In the genomic region with DNA sequence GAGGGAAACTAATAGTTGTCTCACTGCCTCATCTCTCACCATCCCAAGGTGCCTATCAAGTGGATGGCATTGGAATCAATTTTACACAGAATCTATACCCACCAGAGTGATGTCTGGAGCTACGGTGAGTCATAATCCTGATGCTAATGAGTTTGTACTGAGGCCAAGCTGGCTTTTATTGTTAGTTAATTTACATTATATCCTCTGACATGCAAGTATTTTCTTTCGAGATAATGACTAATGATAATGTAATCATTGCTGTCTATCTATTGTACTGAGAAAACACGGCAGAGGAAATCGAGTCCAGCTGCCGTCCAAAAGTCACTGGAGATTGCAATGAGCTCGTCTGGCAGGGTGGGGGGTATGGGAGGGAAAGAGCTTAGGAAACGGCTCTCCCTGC, we compare ENCODE assay signal across 11 cellular contexts.
DNase-seq lines count a peak whose midpoint lies in the region; ATAC-seq and TF ChIP-seq lines count a peak whose summit lies in the region.
"Had no signal": no experiment of that assay in that cellular context is flagged by ENCODE, and none has a peak within 500 bp of the region (broad histone marks: within the 10 kb centered on the region; RNA-seq: fewer than 3 reads in every experiment).

No MANE protein-coding gene starts in this region.

- no peak for TF ChIP-seq EP300 in upper lobe of left lung (IDR thresholded peaks at IDR 0.05)

- TF ChIP-seq CTCF in MCF 10A (IDR thresholded peaks at IDR 0.05; ENCODE audit: unreplicated experiment) (no peak), breast epithelium (IDR thresholded peaks at IDR 0.05) (no peak), foreskin keratinocyte (conservative IDR thresholded peaks at IDR 0.05) (no peak), upper lobe of left lung (IDR thresholded peaks at IDR 0.05) (no peak)

- H3K27me3 ChIP-seq in breast epithelium (no peaks in the 10 kb centered on the region), foreskin keratinocyte (no peaks in the 10 kb centered on the region), upper lobe of left lung (no peaks in the 10 kb centered on the region)

- intact Hi-C loops in MCF 10A (cut with micrococcal nuclease) (no loop called here), breast epithelium (cut with DNase I; ENCODE audit: low total_unique reads) (no loop called here)

- 41 to 54% methylated on average over 7 of the region's 7 CpGs for WGBS in upper lobe of left lung, 2 donors

- H3K36me3 Mint-ChIP-seq in MCF 10A (ENCODE audit: insufficient read depth, unreplicated experiment): peaks cover 100% of the 10 kb centered on the region
- H3K36me3 Mint-ChIP-seq: activated naive CD4-positive, alpha-beta T cell treated with anti-CD3 and anti-CD28 coated beads, Interleukin-2, amount 50 U/mL, for 24 hours had no signal

- DNase-seq in MCF 10A (ENCODE audit: unreplicated experiment) (peak; percentile 44), breast epithelium (ENCODE audit: low spot score in 2 of 2) (no peak), foreskin keratinocyte (peak; percentile 53 to 75), upper lobe of left lung (no peak), nucleus accumbens (lab: John Stamatoyannopoulos, UW) (no peak)
- DNase-seq: ACHN had no signal

- TF ChIP-seq POLR2A in breast epithelium (IDR thresholded peaks at IDR 0.05): no peak
- no peak for TF ChIP-seq POLR2A in upper lobe of left lung (IDR thresholded peaks at IDR 0.05)

- H3K27ac ChIP-seq in breast epithelium (peak overlapping the region in 1 of 2 donors; percentile 55), foreskin keratinocyte (peak overlapping the region; percentile 69), upper lobe of left lung (peak overlapping the region; percentile 49 to 84 (median 70))
- H3K27ac ChIP-seq: VCaP had no signal

- H3K9me3 Mint-ChIP-seq in MCF 10A (ENCODE audit: unreplicated experiment): no peaks in the 10 kb centered on the region
- H3K9me3 Mint-ChIP-seq: activated naive CD4-positive, alpha-beta T cell treated with anti-CD3 and anti-CD28 coated beads, Interleukin-2, amount 50 U/mL, for 24 hours had no signal

- no TSS peak for BruUV-seq in MCF 10A (replicated peaks; lab: Mats Ljungman, UMichigan)

- H3K4me3 ChIP-seq in breast epithelium (no peak overlapping the region), upper lobe of left lung (no peak overlapping the region)

- H3K4me3 Mint-ChIP-seq in MCF 10A (ENCODE audit: unreplicated experiment): no peak overlapping the region
- H3K4me3 Mint-ChIP-seq: activated naive CD4-positive, alpha-beta T cell treated with anti-CD3 and anti-CD28 coated beads, Interleukin-2, amount 50 U/mL, for 24 hours had no signal

- H3K36me3 ChIP-seq in breast epithelium (no peaks in the 10 kb centered on the region), upper lobe of left lung (peaks cover 0 to 18% (median 3%) of the 10 kb centered on the region in 4 donors)

- no peaks in the 10 kb centered on the region for H3K27me3 Mint-ChIP-seq in MCF 10A (ENCODE audit: insufficient read depth, unreplicated experiment)

- H3K27ac Mint-ChIP-seq in MCF 10A (ENCODE audit: low read depth, unreplicated experiment): peak overlapping the region; percentile 5
- H3K27ac Mint-ChIP-seq: activated naive CD4-positive, alpha-beta T cell treated with anti-CD3 and anti-CD28 coated beads, Interleukin-2, amount 50 U/mL, for 24 hours had no signal

- H3K4me1 ChIP-seq in breast epithelium (no peaks in the 10 kb centered on the region), foreskin keratinocyte (peaks cover 13% of the 10 kb centered on the region), upper lobe of left lung (peaks cover 34 to 51% (median 37%) of the 10 kb centered on the region in 4 donors)

- H3K4me1 Mint-ChIP-seq in MCF 10A (ENCODE audit: insufficient read depth, unreplicated experiment): peaks cover 6% of the 10 kb centered on the region
- H3K4me1 Mint-ChIP-seq: activated naive CD4-positive, alpha-beta T cell treated with anti-CD3 and anti-CD28 coated beads, Interleukin-2, amount 50 U/mL, for 24 hours had no signal

- ATAC-seq in SK-N-SH treated with all-trans-retinoic acid at 6 μM for 48 hours (peak; percentile 84), foreskin keratinocyte (peak; percentile 89), upper lobe of left lung (ENCODE audit: low FRiP score in 2 of 2) (no peak), GM19395 (IDR thresholded peaks at IDR 0.05; ENCODE audit: unreplicated experiment) (no peak), GM18858 (IDR thresholded peaks at IDR 0.05; ENCODE audit: unreplicated experiment) (no peak)

- H3K9me3 ChIP-seq in breast epithelium (no peaks in the 10 kb centered on the region), upper lobe of left lung (no peaks in the 10 kb centered on the region)

- CTCF ChIA-PET in MCF 10A (lab: Yijun Ruan, JAX): interaction anchor here (0.9 kb wide), 1 partner anchor 62 kb away, joined by 3 read pairs; no protein-coding TSS in a partner anchor

- POLR2A ChIA-PET in MCF 10A (lab: Yijun Ruan, JAX): interaction anchor here (1.2 kb wide), 1 partner anchor 17 kb away, joined by 3 read pairs; no protein-coding TSS in a partner anchor

TF ChIP-seq in SK-N-SH treated with all-trans-retinoic acid at 6 μM for 48 hours, 23 proteins besides CTCF, POLR2A, EP300 and RAD21 (continues in another document):
- TF ChIP-seq TSHZ2 (CRISPR knock-in tag; IDR thresholded peaks at IDR 0.05) (no peak; the same call in none of the 2 replicates), ISL1 (CRISPR knock-in tag; IDR thresholded peaks at IDR 0.05) (peak; percentile 94), RARB (CRISPR knock-in tag; IDR thresholded peaks at IDR 0.05) (peak; percentile 86; the same call in 1 of the 2 replicates), TOX (CRISPR knock-in tag; IDR thresholded peaks at IDR 0.05; ENCODE audit: borderline replicate concordance) (peak; percentile 88), ZNF8 (CRISPR knock-in tag; IDR thresholded peaks at IDR 0.05) (peak; percentile 57; the same call in 1 of the 2 replicates), OSR1 (CRISPR knock-in tag; IDR thresholded peaks at IDR 0.05) (no peak), GLIS3 (CRISPR knock-in tag; IDR thresholded peaks at IDR 0.05) (no peak; the same call in 1 of the 2 replicates), CSDC2 (CRISPR knock-in tag; IDR thresholded peaks at IDR 0.05) (no peak), ZFP3 (CRISPR knock-in tag; IDR thresholded peaks at IDR 0.05) (no peak), SNAI2 (CRISPR knock-in tag; IDR thresholded peaks at IDR 0.05) (no peak), TCF4 (CRISPR knock-in tag; IDR thresholded peaks at IDR 0.05; ENCODE audit: borderline replicate concordance) (peak; percentile 99), PPARA (CRISPR knock-in tag; IDR thresholded peaks at IDR 0.05; ENCODE audit: borderline replicate concordance) (no peak)
- TF ChIP-seq, protein P1, sequence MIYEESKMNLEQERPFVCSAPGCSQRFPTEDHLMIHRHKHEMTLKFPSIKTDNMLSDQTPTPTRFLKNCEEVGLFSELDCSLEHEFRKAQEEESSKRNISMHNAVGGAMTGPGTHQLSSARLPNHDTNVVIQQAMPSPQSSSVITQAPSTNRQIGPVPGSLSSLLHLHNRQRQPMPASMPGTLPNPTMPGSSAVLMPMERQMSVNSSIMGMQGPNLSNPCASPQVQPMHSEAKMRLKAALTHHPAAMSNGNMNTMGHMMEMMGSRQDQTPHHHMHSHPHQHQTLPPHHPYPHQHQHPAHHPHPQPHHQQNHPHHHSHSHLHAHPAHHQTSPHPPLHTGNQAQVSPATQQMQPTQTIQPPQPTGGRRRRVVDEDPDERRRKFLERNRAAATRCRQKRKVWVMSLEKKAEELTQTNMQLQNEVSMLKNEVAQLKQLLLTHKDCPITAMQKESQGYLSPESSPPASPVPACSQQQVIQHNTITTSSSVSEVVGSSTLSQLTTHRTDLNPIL (CRISPR knock-in tag; IDR thresholded peaks at IDR 0.05; ENCODE audit: low read depth): no peak
- TF ChIP-seq, protein P2, sequence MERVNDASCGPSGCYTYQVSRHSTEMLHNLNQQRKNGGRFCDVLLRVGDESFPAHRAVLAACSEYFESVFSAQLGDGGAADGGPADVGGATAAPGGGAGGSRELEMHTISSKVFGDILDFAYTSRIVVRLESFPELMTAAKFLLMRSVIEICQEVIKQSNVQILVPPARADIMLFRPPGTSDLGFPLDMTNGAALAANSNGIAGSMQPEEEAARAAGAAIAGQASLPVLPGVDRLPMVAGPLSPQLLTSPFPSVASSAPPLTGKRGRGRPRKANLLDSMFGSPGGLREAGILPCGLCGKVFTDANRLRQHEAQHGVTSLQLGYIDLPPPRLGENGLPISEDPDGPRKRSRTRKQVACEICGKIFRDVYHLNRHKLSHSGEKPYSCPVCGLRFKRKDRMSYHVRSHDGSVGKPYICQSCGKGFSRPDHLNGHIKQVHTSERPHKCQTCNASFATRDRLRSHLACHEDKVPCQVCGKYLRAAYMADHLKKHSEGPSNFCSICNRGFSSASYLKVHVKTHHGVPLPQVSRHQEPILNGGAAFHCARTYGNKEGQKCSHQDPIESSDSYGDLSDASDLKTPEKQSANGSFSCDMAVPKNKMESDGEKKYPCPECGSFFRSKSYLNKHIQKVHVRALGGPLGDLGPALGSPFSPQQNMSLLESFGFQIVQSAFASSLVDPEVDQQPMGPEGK (CRISPR knock-in tag; IDR thresholded peaks at IDR 0.05; ENCODE audit: borderline replicate concordance): peak; percentile 74; the same call in 1 of the 2 replicates

Comparison
In these comparisons a context has a peak if more than half of its experiments do, and no peak if none do; other contexts are left out.
1. DNase-seq: peak in MCF 10A (single experiment) and foreskin keratinocyte (2 of 2); none in breast epithelium (0 of 2), upper lobe of left lung (0 of 2) and nucleus accumbens (0 of 56).
2. ATAC-seq: peak in SK-N-SH treated with all-trans-retinoic acid at 6 μM for 48 hours (single experiment) and foreskin keratinocyte (single experiment); none in upper lobe of left lung (0 of 2), GM19395 (single experiment) and GM18858 (single experiment).